9 cellular contexts compared by ENCODE assay signal in the genomic region with DNA sequence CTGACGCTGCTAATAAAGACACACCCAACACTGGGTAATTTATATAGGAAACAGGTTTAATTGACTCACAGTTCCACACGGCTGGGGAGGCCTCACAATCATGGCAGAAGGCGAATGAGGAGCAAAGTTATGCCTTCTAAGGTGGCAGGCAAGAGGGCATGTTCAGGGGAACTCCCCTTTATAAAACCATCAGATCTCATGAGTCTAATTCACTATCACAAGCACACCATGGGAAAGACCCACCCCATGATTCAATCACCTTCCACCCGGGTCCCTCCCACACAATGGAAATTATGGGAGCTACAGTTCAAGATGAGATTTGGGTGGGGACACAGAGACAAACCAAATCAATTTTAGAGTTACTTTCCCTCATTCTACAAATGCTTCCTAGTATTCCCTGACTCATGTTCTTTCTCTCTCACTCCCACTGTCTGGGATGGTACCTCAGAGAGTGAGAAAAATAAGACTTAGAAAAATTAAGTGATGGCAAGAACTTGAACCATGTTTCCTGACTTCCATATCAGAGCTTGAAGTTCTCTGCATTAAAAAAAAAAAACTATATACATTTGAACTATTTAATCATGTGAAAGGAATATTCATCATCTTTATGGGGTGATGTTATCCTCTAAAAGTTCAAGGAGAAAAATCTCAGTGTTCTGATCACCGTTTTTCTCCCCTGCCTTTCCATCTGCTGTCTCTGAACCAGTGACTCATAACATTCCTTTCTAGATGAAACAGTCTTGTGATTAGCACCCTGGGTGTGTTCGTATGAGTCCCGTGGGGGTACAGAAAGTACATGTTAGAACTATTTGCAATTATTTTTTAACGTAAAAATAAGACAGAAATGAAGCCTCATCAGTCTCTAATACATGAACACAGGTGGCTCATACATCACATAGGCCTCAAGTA.
DNase-seq lines count a peak whose midpoint lies in the region; ATAC-seq lines count a peak whose summit lies in the region.
"Had no signal": no experiment of that assay in that cellular context is flagged by ENCODE, and none has a peak within 500 bp of the region (broad histone marks: within the 10 kb centered on the region; RNA-seq: fewer than 3 reads in every experiment).

No MANE protein-coding gene starts in this region.

- ATAC-seq in GM19452 (IDR thresholded peaks at IDR 0.05; ENCODE audit: unreplicated experiment): peak; percentile 85
- ATAC-seq in HG03175 (IDR thresholded peaks at IDR 0.05; ENCODE audit: unreplicated experiment): peak; percentile 66

- in situ Hi-C loops in ACHN (cut with HindIII; ENCODE audit: low pct_ligation_motif_present, low pct_unique_long_range_greater_than_20kb, low sequenced_read_pairs): no loop called here

- peak; percentile 83 for DNase-seq in ACHN
- DNase-seq in caudate nucleus (lab: John Stamatoyannopoulos, UW): peak in 1 of 61 donors; percentile 33
- DNase-seq in cortex of kidney (lab: John Stamatoyannopoulos, UW): no peak
- no peak for DNase-seq in NCI-H146 (lab: John Stamatoyannopoulos, UW)
- no peak for DNase-seq in DMS53 (lab: John Stamatoyannopoulos, UW)
- no peak for DNase-seq in GDM1 (lab: John Stamatoyannopoulos, UW)

- H3K27ac ChIP-seq in caudate nucleus (ENCODE audit: low read depth, low read length): peak overlapping the region; percentile 52
- H3K27ac ChIP-seq: BLaER1 treated with 17β-estradiol and CSF1 and Interleukin-3, amounts not matched to agents 10 nM and 100 nM had no signal
